In the genomic region with DNA sequence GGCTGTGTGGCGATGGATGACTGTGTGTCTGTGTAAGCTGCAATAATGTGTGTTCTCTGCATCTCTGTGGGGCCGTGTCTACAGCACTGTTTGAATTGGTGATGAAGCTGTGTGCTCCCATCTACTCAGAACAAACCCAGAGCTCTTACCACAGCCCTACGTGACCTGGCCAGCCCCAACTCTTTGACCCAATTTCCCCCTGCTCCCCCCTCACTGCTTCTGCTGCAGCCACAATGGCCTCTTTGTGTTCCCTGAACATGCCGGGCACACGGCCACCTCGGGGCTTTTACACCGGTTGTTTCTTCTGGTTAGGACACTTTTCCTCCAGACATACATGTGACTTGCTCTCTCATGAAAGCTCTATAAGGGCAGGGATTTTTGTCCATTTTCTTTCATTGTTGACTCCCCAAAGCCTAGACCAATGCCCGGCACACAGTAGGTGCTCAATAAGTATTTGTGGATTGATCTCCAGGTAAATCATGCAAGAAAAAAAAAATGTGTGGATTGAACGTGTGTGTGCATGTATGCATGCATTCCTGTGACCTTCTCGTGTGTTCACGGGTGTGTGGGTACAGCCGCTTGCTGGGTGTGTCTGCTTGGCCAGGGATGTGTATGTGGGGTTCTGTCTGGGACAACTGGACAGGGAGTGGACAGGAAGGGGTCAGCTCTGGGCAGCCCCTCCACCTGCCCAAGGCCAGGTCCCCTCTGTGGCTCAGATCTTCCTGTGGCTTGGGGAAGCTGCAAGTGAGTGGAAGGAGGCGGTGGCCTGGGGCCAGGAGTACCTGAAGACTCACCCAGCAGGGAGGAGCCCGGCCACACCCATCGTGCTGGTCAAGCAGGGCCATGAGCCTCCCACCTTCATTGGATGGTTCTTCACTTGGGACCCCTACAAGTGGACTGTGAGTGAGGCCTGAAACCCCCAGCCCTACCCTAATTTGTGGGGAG, we compare ENCODE assay signal across 1 cellular context.
TF ChIP-seq lines count a peak whose summit lies in the region.

No MANE protein-coding gene starts in this region.

TF ChIP-seq in SK-N-SH, 30 proteins besides CTCF, POLR2A, EP300 and RAD21 (continued from another document):
- TF ChIP-seq RFX5 (IDR thresholded peaks at IDR 0.05; ENCODE audit: low read length) (no peak), SIN3A (IDR thresholded peaks at IDR 0.05; ENCODE audit: borderline replicate concordance, low read depth, low read length) (no peak), GABPA (IDR thresholded peaks at IDR 0.05; ENCODE audit: low read depth) (no peak), SMC3 (IDR thresholded peaks at IDR 0.05; ENCODE audit: low read depth, low read length) (no peak), FOXM1 (IDR thresholded peaks at IDR 0.05; ENCODE audit: low read depth) (no peak), POLR2AphosphoS5 (IDR thresholded peaks at IDR 0.05; ENCODE audit: low read depth, low read length) (no peak), TEAD4 (IDR thresholded peaks at IDR 0.05; ENCODE audit: borderline replicate concordance, insufficient read depth) (no peak), CHD2 (IDR thresholded peaks at IDR 0.05; ENCODE audit: low read length, partially characterized antibody) (no peak), NRF1 (IDR thresholded peaks at IDR 0.05; ENCODE audit: low read depth, low read length) (no peak), GATA2 (CRISPR knock-in tag; IDR thresholded peaks at IDR 0.05) (no peak), FOSL2 (IDR thresholded peaks at IDR 0.05; ENCODE audit: borderline replicate concordance, low read depth) (no peak)
- TF ChIP-seq, protein P1, sequence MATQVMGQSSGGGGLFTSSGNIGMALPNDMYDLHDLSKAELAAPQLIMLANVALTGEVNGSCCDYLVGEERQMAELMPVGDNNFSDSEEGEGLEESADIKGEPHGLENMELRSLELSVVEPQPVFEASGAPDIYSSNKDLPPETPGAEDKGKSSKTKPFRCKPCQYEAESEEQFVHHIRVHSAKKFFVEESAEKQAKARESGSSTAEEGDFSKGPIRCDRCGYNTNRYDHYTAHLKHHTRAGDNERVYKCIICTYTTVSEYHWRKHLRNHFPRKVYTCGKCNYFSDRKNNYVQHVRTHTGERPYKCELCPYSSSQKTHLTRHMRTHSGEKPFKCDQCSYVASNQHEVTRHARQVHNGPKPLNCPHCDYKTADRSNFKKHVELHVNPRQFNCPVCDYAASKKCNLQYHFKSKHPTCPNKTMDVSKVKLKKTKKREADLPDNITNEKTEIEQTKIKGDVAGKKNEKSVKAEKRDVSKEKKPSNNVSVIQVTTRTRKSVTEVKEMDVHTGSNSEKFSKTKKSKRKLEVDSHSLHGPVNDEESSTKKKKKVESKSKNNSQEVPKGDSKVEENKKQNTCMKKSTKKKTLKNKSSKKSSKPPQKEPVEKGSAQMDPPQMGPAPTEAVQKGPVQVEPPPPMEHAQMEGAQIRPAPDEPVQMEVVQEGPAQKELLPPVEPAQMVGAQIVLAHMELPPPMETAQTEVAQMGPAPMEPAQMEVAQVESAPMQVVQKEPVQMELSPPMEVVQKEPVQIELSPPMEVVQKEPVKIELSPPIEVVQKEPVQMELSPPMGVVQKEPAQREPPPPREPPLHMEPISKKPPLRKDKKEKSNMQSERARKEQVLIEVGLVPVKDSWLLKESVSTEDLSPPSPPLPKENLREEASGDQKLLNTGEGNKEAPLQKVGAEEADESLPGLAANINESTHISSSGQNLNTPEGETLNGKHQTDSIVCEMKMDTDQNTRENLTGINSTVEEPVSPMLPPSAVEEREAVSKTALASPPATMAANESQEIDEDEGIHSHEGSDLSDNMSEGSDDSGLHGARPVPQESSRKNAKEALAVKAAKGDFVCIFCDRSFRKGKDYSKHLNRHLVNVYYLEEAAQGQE (IDR thresholded peaks at IDR 0.05; ENCODE audit: low read depth, low read length): no peak
- TF ChIP-seq, protein P2, sequence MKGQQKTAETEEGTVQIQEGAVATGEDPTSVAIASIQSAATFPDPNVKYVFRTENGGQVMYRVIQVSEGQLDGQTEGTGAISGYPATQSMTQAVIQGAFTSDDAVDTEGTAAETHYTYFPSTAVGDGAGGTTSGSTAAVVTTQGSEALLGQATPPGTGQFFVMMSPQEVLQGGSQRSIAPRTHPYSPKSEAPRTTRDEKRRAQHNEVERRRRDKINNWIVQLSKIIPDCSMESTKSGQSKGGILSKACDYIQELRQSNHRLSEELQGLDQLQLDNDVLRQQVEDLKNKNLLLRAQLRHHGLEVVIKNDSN (IDR thresholded peaks at IDR 0.05; ENCODE audit: borderline replicate concordance, low read depth): no peak
- TF ChIP-seq, protein P3, sequence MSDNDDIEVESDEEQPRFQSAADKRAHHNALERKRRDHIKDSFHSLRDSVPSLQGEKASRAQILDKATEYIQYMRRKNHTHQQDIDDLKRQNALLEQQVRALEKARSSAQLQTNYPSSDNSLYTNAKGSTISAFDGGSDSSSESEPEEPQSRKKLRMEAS (IDR thresholded peaks at IDR 0.05; ENCODE audit: low read depth): no peak
